ENCODE assay signal across 8 cellular contexts in genomic region chr14:103260629-103261124, GRCh38.
DNase-seq lines count a peak whose midpoint lies in the region; ATAC-seq, FAIRE-seq and TF ChIP-seq lines count a peak whose summit lies in the region.

No MANE protein-coding gene starts in this region.

- intact Hi-C loops in HepG2 (cut with micrococcal nuclease; ENCODE audit: unreplicated experiment) (no loop called here), thyroid gland (cut with DNase I) (no loop called here)

- H3K4me2 ChIP-seq in BLaER1 treated with 17β-estradiol and CSF1 and Interleukin-3, amounts not matched to agents 10 nM and 100 nM: peak overlapping the region; percentile 63 to 92 (median 75)
- peak overlapping the region; percentile 95 for H3K4me2 ChIP-seq in HepG2 (ENCODE audit: low read depth, low read length)

- peak; percentile 85 for ATAC-seq in HepG2
- ATAC-seq in HG02759 (IDR thresholded peaks at IDR 0.05; ENCODE audit: unreplicated experiment): no peak

- no peaks in the 10 kb centered on the region for H4K20me1 ChIP-seq in BLaER1 treated with 17β-estradiol and CSF1 and Interleukin-3, amounts not matched to agents 10 nM and 100 nM
- no peaks in the 10 kb centered on the region for H4K20me1 ChIP-seq in HepG2 (ENCODE audit: insufficient read depth, low read length)

- H3K36me3 ChIP-seq in BLaER1 treated with 17β-estradiol and CSF1 and Interleukin-3, amounts not matched to agents 10 nM and 100 nM: no peaks in the 10 kb centered on the region
- H3K36me3 ChIP-seq in HepG2 (replicated peaks in 1 of 2; ENCODE audit: control insufficient read depth in 1 of 2, insufficient read depth in 2 of 2, low read length in 2 of 2) (no peaks in the 10 kb centered on the region), thyroid gland (no peaks in the 10 kb centered on the region)

- H3K9ac ChIP-seq in BLaER1 treated with 17β-estradiol and CSF1 and Interleukin-3, amounts not matched to agents 10 nM and 100 nM: peak overlapping the region in 9 of 11 experiments; percentile 7 to 35 (median 25); a peak in 11 of 22 replicates
- H3K9ac ChIP-seq in HepG2 (ENCODE audit: insufficient read depth, low read depth, low read length): peak overlapping the region; percentile 48

- BruUV-seq in HepG2 (replicated peaks; lab: Mats Ljungman, UMichigan): no TSS peak

- DNase-seq in HT1080 (ENCODE audit: low read depth) (peak; percentile 49), astrocyte of the spinal cord (ENCODE audit: low read depth, low spot score) (peak; percentile 14), HepG2 (ENCODE audit: low spot score) (no peak), thyroid gland (peak; percentile 13 to 42), GM20000 (ENCODE audit: low spot score) (no peak), HuH-7.5 (ENCODE audit: low spot score) (no peak)

- peak overlapping the region in 3 of 11 experiments; percentile 1 to 29 (median 19); a peak in 3 of 22 replicates for H3K27ac ChIP-seq in BLaER1 treated with 17β-estradiol and CSF1 and Interleukin-3, amounts not matched to agents 10 nM and 100 nM
- peak overlapping the region; percentile 40 for H3K27ac ChIP-seq in HepG2 (ENCODE audit: extremely low read length, insufficient read depth, low read length)
- peak overlapping the region in 2 of 3 donors; percentile 39 to 80 for H3K27ac ChIP-seq in thyroid gland

- peaks cover 10 to 40% (median 16%) of the 10 kb centered on the region in 10 experiments; a peak in 19 of 20 replicates for H3K4me1 ChIP-seq in BLaER1 treated with 17β-estradiol and CSF1 and Interleukin-3, amounts not matched to agents 10 nM and 100 nM
- H3K4me1 ChIP-seq in HepG2 (ENCODE audit: insufficient read depth, low read length) (peaks cover 36% of the 10 kb centered on the region), thyroid gland (no peaks in the 10 kb centered on the region)

- H3K4me3 ChIP-seq in BLaER1 treated with 17β-estradiol and CSF1 and Interleukin-3, amounts not matched to agents 10 nM and 100 nM: peak overlapping the region in 9 of 10 experiments; percentile 15 to 48 (median 40); a peak in 13 of 20 replicates
- H3K4me3 ChIP-seq in astrocyte of the spinal cord (ENCODE audit: low read depth, low read length) (peak overlapping the region; percentile 45), HepG2 (replicated peaks in 1 of 3; ENCODE audit: insufficient read depth in 1 of 3, low read depth in 2 of 3, low read length in 3 of 3) (peak overlapping the region; percentile 68 to 75 (median 75)), thyroid gland (replicated peaks in 1 of 3) (peak overlapping the region in 2 of 3 donors; percentile 23 to 30)

- WGBS in HepG2 (ENCODE audit: low lambda C conversion rate): 0% methylated on average over 9 of the region's 9 CpGs
- 33 to 43% methylated on average over 9 of the region's 9 CpGs for WGBS in thyroid gland, 2 donors

- TF ChIP-seq CTCF in astrocyte of the spinal cord (IDR thresholded peaks at IDR 0.05; ENCODE audit: low read depth, low read length) (no peak), HepG2 (CRISPR knock-in tag; IDR thresholded peaks at IDR 0.05) (no peak), thyroid gland (IDR thresholded peaks at IDR 0.05) (no peak), GM20000 (IDR thresholded peaks at IDR 0.05; ENCODE audit: extremely low read depth, missing control alignments) (no peak)

- peak; percentile 56 for FAIRE-seq in HepG2 (lab: Jason Lieb, UNC)

- CTCF ChIA-PET in HepG2 (lab: Yijun Ruan, JAX; ENCODE audit: low intra/inter-chr PET ratio, low total read pairs): no interaction called here

- TF ChIP-seq EP300 in HepG2 (IDR thresholded peaks at IDR 0.05; ENCODE audit: low read depth in 2 of 2, low read length in 2 of 2) (no peak), HepG2 (CRISPR knock-in tag; IDR thresholded peaks at IDR 0.05; ENCODE audit: borderline replicate concordance) (no peak)

- POLR2A ChIA-PET in HepG2 (lab: Yijun Ruan, JAX): interaction anchor here (1.0 to 2.3 kb wide), 6 partner anchors 8 to 162 kb away, joined by 3 to 20 read pairs (median 3); no protein-coding TSS in a partner anchor

- 0 out of 22 replicates have a peak, but pooled peaks cover 0 to 4% (median 0%) of the 10 kb centered on the region in 11 experiments for H3K9me3 ChIP-seq in BLaER1 treated with 17β-estradiol and CSF1 and Interleukin-3, amounts not matched to agents 10 nM and 100 nM (replicated peaks in 1 of 11)
- H3K9me3 ChIP-seq in HepG2 (ENCODE audit: low read length) (0 out of 2 replicates have a peak, but pooled peaks cover 6% of the 10 kb centered on the region), thyroid gland (no peaks in the 10 kb centered on the region)

- no peaks in the 10 kb centered on the region for H3K79me2 ChIP-seq in HepG2 (ENCODE audit: insufficient read depth, low read length)

- TF ChIP-seq POLR2A in HepG2 (IDR thresholded peaks at IDR 0.05; ENCODE audit: insufficient read depth in 1 of 2, low read depth in 2 of 2, low read length in 2 of 2) (no peak), thyroid gland (IDR thresholded peaks at IDR 0.05) (no peak)

- no peak for TF ChIP-seq RAD21 in HepG2 (CRISPR knock-in tag; IDR thresholded peaks at IDR 0.05)

- in situ Hi-C loops in astrocyte of the spinal cord (cut with HindIII; ENCODE audit: low sequenced_read_pairs): no loop called here
- in situ Hi-C loops in HepG2 (cut with HindIII; ENCODE audit: extremely low pct_ligation_motif_present, low pct_unique_long_range_greater_than_20kb): no loop called here

- no peaks in the 10 kb centered on the region for H3K27me3 ChIP-seq in BLaER1 treated with 17β-estradiol and CSF1 and Interleukin-3, amounts not matched to agents 10 nM and 100 nM
- no peaks in the 10 kb centered on the region; a peak in 1 of 5 replicates for H3K27me3 ChIP-seq in HepG2 (ENCODE audit: control insufficient read depth in 1 of 2, insufficient read depth in 2 of 2, low read length in 2 of 2)
- no peaks in the 10 kb centered on the region for H3K27me3 ChIP-seq in thyroid gland

- peak overlapping the region; percentile 75 for H2AFZ ChIP-seq in HepG2 (ENCODE audit: low read length)

TF ChIP-seq in HepG2, 621 proteins besides CTCF, POLR2A, EP300 and RAD21:
- TF ChIP-seq FOXK1 (CRISPR knock-in tag; IDR thresholded peaks at IDR 0.05; ENCODE audit: borderline replicate concordance, low read depth) (no peak), NONO (IDR thresholded peaks at IDR 0.05) (no peak), NONO (CRISPR knock-in tag; conservative IDR thresholded peaks at IDR 0.05) (0 out of 2 replicates have a peak, but pooled peaks have one; percentile 3), ZNF207 (IDR thresholded peaks at IDR 0.05; ENCODE audit: borderline replicate concordance) (no peak), FOXP4 (CRISPR knock-in tag; IDR thresholded peaks at IDR 0.05) (0 out of 2 replicates have a peak, but pooled peaks have one; percentile 3), RELA (CRISPR knock-in tag; IDR thresholded peaks at IDR 0.05) (peak; percentile 41; the same call in 1 of the 2 replicates), MED1 (CRISPR knock-in tag; IDR thresholded peaks at IDR 0.05) (0 out of 2 replicates have a peak, but pooled peaks have one; percentile 19), KMT2A (CRISPR knock-in tag; IDR thresholded peaks at IDR 0.05) (peak; percentile 42; the same call in 1 of the 2 replicates), IRF1 (CRISPR knock-in tag; IDR thresholded peaks at IDR 0.05; ENCODE audit: low read depth) (peak; percentile 91; the same call in 1 of the 2 replicates), IRF2 (CRISPR knock-in tag; IDR thresholded peaks at IDR 0.05) (0 out of 2 replicates have a peak, but pooled peaks have one; percentile 20)
- TF ChIP-seq, protein P1, sequence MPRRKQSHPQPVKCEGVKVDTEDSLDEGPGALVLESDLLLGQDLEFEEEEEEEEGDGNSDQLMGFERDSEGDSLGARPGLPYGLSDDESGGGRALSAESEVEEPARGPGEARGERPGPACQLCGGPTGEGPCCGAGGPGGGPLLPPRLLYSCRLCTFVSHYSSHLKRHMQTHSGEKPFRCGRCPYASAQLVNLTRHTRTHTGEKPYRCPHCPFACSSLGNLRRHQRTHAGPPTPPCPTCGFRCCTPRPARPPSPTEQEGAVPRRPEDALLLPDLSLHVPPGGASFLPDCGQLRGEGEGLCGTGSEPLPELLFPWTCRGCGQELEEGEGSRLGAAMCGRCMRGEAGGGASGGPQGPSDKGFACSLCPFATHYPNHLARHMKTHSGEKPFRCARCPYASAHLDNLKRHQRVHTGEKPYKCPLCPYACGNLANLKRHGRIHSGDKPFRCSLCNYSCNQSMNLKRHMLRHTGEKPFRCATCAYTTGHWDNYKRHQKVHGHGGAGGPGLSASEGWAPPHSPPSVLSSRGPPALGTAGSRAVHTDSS (CRISPR knock-in tag; conservative IDR thresholded peaks at IDR 0.05): no peak

Comparison
In these comparisons a context has a peak if more than half of its experiments do, and no peak if none do; other contexts are left out.
1. DNase-seq: peak in HT1080 (single experiment), astrocyte of the spinal cord (single experiment) and thyroid gland (2 of 2); none in HepG2 (single experiment), GM20000 (single experiment) and HuH-7.5 (single experiment).
2. Peak in every context shown above with its lines, with median percentiles within 50 percentile points of each other: H3K4me3 ChIP-seq.